ENCODE assay signal across 1 cellular context in genomic region chr11:130872961-130873360, GRCh38.
TF ChIP-seq lines count a peak whose summit lies in the region.

No MANE protein-coding gene starts in this region.

TF ChIP-seq in HepG2, 621 proteins besides CTCF, POLR2A, EP300 and RAD21 (continued from another document):
- TF ChIP-seq, protein P1, sequence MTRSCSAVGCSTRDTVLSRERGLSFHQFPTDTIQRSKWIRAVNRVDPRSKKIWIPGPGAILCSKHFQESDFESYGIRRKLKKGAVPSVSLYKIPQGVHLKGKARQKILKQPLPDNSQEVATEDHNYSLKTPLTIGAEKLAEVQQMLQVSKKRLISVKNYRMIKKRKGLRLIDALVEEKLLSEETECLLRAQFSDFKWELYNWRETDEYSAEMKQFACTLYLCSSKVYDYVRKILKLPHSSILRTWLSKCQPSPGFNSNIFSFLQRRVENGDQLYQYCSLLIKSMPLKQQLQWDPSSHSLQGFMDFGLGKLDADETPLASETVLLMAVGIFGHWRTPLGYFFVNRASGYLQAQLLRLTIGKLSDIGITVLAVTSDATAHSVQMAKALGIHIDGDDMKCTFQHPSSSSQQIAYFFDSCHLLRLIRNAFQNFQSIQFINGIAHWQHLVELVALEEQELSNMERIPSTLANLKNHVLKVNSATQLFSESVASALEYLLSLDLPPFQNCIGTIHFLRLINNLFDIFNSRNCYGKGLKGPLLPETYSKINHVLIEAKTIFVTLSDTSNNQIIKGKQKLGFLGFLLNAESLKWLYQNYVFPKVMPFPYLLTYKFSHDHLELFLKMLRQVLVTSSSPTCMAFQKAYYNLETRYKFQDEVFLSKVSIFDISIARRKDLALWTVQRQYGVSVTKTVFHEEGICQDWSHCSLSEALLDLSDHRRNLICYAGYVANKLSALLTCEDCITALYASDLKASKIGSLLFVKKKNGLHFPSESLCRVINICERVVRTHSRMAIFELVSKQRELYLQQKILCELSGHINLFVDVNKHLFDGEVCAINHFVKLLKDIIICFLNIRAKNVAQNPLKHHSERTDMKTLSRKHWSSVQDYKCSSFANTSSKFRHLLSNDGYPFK (CRISPR knock-in tag; IDR thresholded peaks at IDR 0.05; ENCODE audit: borderline replicate concordance) = no peak
- no peak for TF ChIP-seq ZNF83 (CRISPR knock-in tag; IDR thresholded peaks at IDR 0.05; ENCODE audit: borderline replicate concordance)
- TF ChIP-seq CHCHD3 (CRISPR knock-in tag; IDR thresholded peaks at IDR 0.05) = no peak
